19 cellular contexts compared by ENCODE assay signal in the genomic region with DNA sequence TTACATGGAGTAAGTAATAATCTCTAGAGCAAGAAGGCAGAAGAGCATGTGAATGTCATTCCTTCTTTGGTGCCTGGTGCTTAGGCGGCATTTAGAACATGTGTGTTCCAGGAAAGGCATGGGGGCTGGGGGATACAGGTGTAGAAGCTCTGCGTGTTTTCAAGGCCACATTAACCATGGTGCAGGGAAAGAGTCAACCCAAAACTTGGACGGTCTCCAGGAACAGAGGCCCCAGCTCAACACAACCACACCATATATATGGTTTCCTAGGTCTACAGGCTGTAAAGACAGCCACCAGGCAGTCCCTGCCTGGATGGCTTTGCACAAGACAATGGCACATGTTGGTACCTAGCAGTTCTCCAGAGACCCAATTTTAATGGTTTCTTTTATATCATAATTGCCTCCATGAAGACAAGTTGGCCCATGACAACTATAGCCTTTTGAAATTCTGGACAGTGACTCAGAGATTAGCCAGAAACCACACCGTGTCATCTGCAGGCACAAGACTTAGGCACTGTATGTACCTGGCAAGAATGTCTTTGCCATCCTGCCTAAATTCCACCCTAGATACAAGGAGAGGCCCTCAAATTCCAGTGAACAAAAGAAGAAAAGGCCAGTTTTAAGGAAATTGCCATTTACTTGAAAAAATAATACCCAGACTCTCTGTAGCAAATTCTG. TPM values are rescaled to one million over a fixed set of nuclear protein-coding genes. Genes with fewer than 3 reads are reported as not detected.
DNase-seq lines count a peak whose midpoint lies in the region; ATAC-seq and TF ChIP-seq lines count a peak whose summit lies in the region.
"Had no signal": no experiment of that assay in that cellular context is flagged by ENCODE, and none has a peak within 500 bp of the region (broad histone marks: within the 10 kb centered on the region; RNA-seq: fewer than 3 reads in every experiment).

No MANE protein-coding gene starts in this region.

- H3K9me3 ChIP-seq in mammary epithelial cell (replicated peaks; ENCODE audit: insufficient read depth, low read length) (no peaks in the 10 kb centered on the region), heart right ventricle (no peaks in the 10 kb centered on the region)

- H3K4me2 ChIP-seq in mammary epithelial cell (ENCODE audit: insufficient read depth, low read depth, low read length): no peak overlapping the region

- H3K9ac ChIP-seq in mammary epithelial cell (ENCODE audit: insufficient read depth, low read length): no peak overlapping the region

- no peak overlapping the region for H2AFZ ChIP-seq in mammary epithelial cell (ENCODE audit: low read depth, low read length)

- H3K4me1 ChIP-seq in mammary epithelial cell (ENCODE audit: insufficient read depth, low read length) (peaks cover 15% of the 10 kb centered on the region), heart right ventricle (peaks cover 6 to 25% (median 18%) of the 10 kb centered on the region in 9 donors)

- no peak overlapping the region for H3K27ac ChIP-seq in mammary epithelial cell (ENCODE audit: insufficient read depth, low read depth, low read length)
- no peak overlapping the region for H3K27ac ChIP-seq in heart right ventricle
- H3K27ac ChIP-seq: RWPE1 had no signal

- TF ChIP-seq CTCF in GM12865 (IDR thresholded peaks at IDR 0.05; ENCODE audit: insufficient read depth, low read depth, low read length, missing control alignments) (no peak), mammary epithelial cell (conservative IDR thresholded peaks at IDR 0.05 in 1 of 2, IDR thresholded peaks at IDR 0.05 in 1 of 2; ENCODE audit: extremely low read depth in 1 of 2, insufficient read depth in 1 of 2, low read depth in 1 of 2, low read length in 2 of 2) (no peak), heart right ventricle (IDR thresholded peaks at IDR 0.05) (no peak), GM13976 (IDR thresholded peaks at IDR 0.05; ENCODE audit: borderline replicate concordance, control extremely low read depth, extremely low read depth, insufficient read depth, missing control alignments) (no peak)

- intact Hi-C loops in mammary epithelial cell (cut with micrococcal nuclease): no loop called here
- intact Hi-C loops in heart right ventricle (cut with DNase I): no loop called here

- H3K27me3 ChIP-seq in mammary epithelial cell (ENCODE audit: insufficient read depth, low read length) (no peaks in the 10 kb centered on the region), heart right ventricle (no peaks in the 10 kb centered on the region)

- peak; percentile 21 for DNase-seq in activated CD4-positive, alpha-beta T cell treated with anti-CD3 and anti-CD28 coated beads for 48 hours
- no peak for DNase-seq in activated CD4-positive, alpha-beta T cell treated with anti-CD3 and anti-CD28 coated beads for 1 hour
- DNase-seq in GM12865 (ENCODE audit: low read depth) (peak; percentile 40), mammary epithelial cell (peak; percentile 53), NCI-H2196 treated with DMSO at 0.1 percent for 48 hours (lab: John Stamatoyannopoulos, UW; ENCODE audit: unreplicated experiment) (no peak), heart right ventricle (no peak), GM13976 (ENCODE audit: low spot score) (no peak)
- peak; percentile 4 for DNase-seq in Jurkat, Clone E6-1 (ENCODE audit: low read depth, low spot score)
- DNase-seq: 8988T, DMS 273 treated with DMSO at 0.1 percent for 48 hours, DND-41, GOT3, MV-4-11, NCI-H187, NCI-H226, NCI-H524, SIG-M5 had no signal

- no TSS peak for BruUV-seq in mammary epithelial cell (replicated peaks; lab: Mats Ljungman, UMichigan)

- H3K4me3 ChIP-seq in GM12865 (ENCODE audit: low read depth, low read length): no peak overlapping the region
- H3K4me3 ChIP-seq in Jurkat, Clone E6-1 (ENCODE audit: low read length): no peak overlapping the region
- H3K4me3 ChIP-seq in mammary epithelial cell (replicated peaks in 1 of 3; ENCODE audit: insufficient read depth in 1 of 3, low read depth in 2 of 3, low read length in 3 of 3): no peak overlapping the region
- H3K4me3 ChIP-seq in heart right ventricle: no peak overlapping the region

- dilution Hi-C loops in mammary epithelial cell (cut with HindIII; ENCODE audit: low sequenced_read_pairs): no loop called here

- no peak for ATAC-seq in heart right ventricle

- WGBS in mammary epithelial cell (ENCODE audit: low coverage, missing lambda C conversion rate): 72% methylated on average over 4 of the region's 4 CpGs
- 87 to 89% methylated on average over 4 of the region's 4 CpGs for WGBS in heart right ventricle, 2 donors

- CTCF ChIA-PET in mammary epithelial cell (lab: Charles Lee; ENCODE audit: low non-redundant PET): no interaction called here

- in situ Hi-C loops in mammary epithelial cell (cut with MboI; ENCODE audit: low sequenced_read_pairs in 2 of 2): no loop called here
- in situ Hi-C loops in GM13976 (cut with MboI; ENCODE audit: low sequenced_read_pairs, unreplicated experiment): no loop called here

- H4K20me1 ChIP-seq in mammary epithelial cell (ENCODE audit: insufficient read depth, low read length): no peaks in the 10 kb centered on the region

- no peaks in the 10 kb centered on the region for H3K79me2 ChIP-seq in mammary epithelial cell (ENCODE audit: insufficient read depth, low read length)

- no peaks in the 10 kb centered on the region for H3K36me3 ChIP-seq in mammary epithelial cell (ENCODE audit: insufficient read depth, low read length)
- H3K36me3 ChIP-seq in heart right ventricle: no peaks in the 10 kb centered on the region

RNA-seq across cellular contexts. Expression of a gene that starts 25.0 kb away (rescaled TPM):
- polyA plus RNA-seq in Jurkat, Clone E6-1 (2012; ENCODE audit: insufficient read depth, insufficient read length): 0.91 TPM
- total RNA-seq in mammary epithelial cell (1 to 10 TPM; 1.3 to 2.5 TPM), heart right ventricle (10 to 100 TPM; 14.6 to 75.7 (median 45.4) TPM)
- polyA plus RNA-seq in mammary epithelial cell (2.1 TPM), heart right ventricle (10 to 100 TPM in 1 of 2 donors, 1 to 10 TPM in 1; 7.2 to 12.3 TPM)
- polyA minus RNA-seq in mammary epithelial cell: not detected
- total RNA-seq: G401 had no signal

Comparison
In these comparisons a context has a peak if more than half of its experiments do, and no peak if none do; other contexts are left out.
1. DNase-seq: peak in activated CD4-positive, alpha-beta T cell treated with anti-CD3 and anti-CD28 coated beads for 48 hours (single experiment), GM12865 (single experiment), Jurkat, Clone E6-1 (single experiment) and mammary epithelial cell (single experiment); none in activated CD4-positive, alpha-beta T cell treated with anti-CD3 and anti-CD28 coated beads for 1 hour (single experiment), NCI-H2196 treated with DMSO at 0.1 percent for 48 hours (single experiment), heart right ventricle (0 of 2) and GM13976 (single experiment).
2. RNA of a gene that starts 25.0 kb away (total RNA-seq): 14.6 to 75.7 TPM in heart right ventricle; 1.3 to 2.5 TPM in mammary epithelial cell; every median in the first group is over 4 times any median in the second.